ENCODE assay signal across 10 cellular contexts in genomic region chr2:20682166-20682565, GRCh38. TPM values are rescaled to one million over a fixed set of nuclear protein-coding genes. Genes with fewer than 3 reads are reported as not detected.
DNase-seq lines count a peak whose midpoint lies in the region; ATAC-seq and TF ChIP-seq lines count a peak whose summit lies in the region.
"Had no signal": no experiment of that assay in that cellular context is flagged by ENCODE, and none has a peak within 500 bp of the region (broad histone marks: within the 10 kb centered on the region; RNA-seq: fewer than 3 reads in every experiment).

No MANE protein-coding gene starts in this region.

- H3K27me3 ChIP-seq in thoracic aorta (replicated peaks; ENCODE audit: insufficient read depth) = no peaks in the 10 kb centered on the region

- peaks cover 10 to 27% of the 10 kb centered on the region in 2 donors for H3K4me1 ChIP-seq in thoracic aorta (ENCODE audit: control insufficient read depth in 1 of 2, low read depth in 2 of 2)

- H3K27ac ChIP-seq in thoracic aorta = no peak overlapping the region

- H3K4me1 Mint-ChIP-seq in activated CD4-positive, alpha-beta T cell treated with anti-CD3 and anti-CD28 coated beads, Interleukin-2, amount 10 ng/mL, durations not matched to agents 24 days and 14 days = peaks cover 3% of the 10 kb centered on the region
- no peaks in the 10 kb centered on the region for H3K4me1 Mint-ChIP-seq in glutamatergic neuron (ENCODE audit: low read depth, unreplicated experiment)

- in situ Hi-C loops in SK-MEL-5 (cut with HindIII; ENCODE audit: low pct_unique_long_range_greater_than_20kb, low sequenced_read_pairs) = loop anchor here (25.0 kb wide), 1 partner anchor 255 kb away; no protein-coding TSS in a partner anchor

- no peak overlapping the region for H3K4me3 ChIP-seq in thoracic aorta

- DNase-seq in activated CD4-positive, alpha-beta T cell treated with anti-CD3 and anti-CD28 coated beads, Interleukin-2, amount 10 ng/mL, durations not matched to agents 24 days and 14 days = peak; percentile 58
- no peak for DNase-seq in activated CD4-positive, alpha-beta T cell treated with anti-CD3 and anti-CD28 coated beads, Interleukin-2, amount 50 U/mL, for 1 hour
- peak; percentile 63 for DNase-seq in SK-MEL-5 (ENCODE audit: low read depth, low spot score)
- peak; percentile 48 for DNase-seq in glutamatergic neuron
- no peak for DNase-seq in thoracic aorta (ENCODE audit: low spot score)
- DNase-seq in A172 (ENCODE audit: low spot score) = no peak
- DNase-seq: CD4-positive, alpha-beta memory T cell; MV-4-11 had no signal

- no peaks in the 10 kb centered on the region for H3K27me3 Mint-ChIP-seq in activated CD4-positive, alpha-beta T cell treated with anti-CD3 and anti-CD28 coated beads, Interleukin-2, amount 10 ng/mL, durations not matched to agents 24 days and 14 days
- peaks cover 3% of the 10 kb centered on the region for H3K27me3 Mint-ChIP-seq in glutamatergic neuron (ENCODE audit: unreplicated experiment)
- H3K27me3 Mint-ChIP-seq: CD4-positive, alpha-beta memory T cell had no signal

- H3K9me3 Mint-ChIP-seq in activated CD4-positive, alpha-beta T cell treated with anti-CD3 and anti-CD28 coated beads, Interleukin-2, amount 10 ng/mL, durations not matched to agents 24 days and 14 days = no peaks in the 10 kb centered on the region
- H3K9me3 Mint-ChIP-seq in glutamatergic neuron (ENCODE audit: unreplicated experiment) = no peaks in the 10 kb centered on the region
- H3K9me3 Mint-ChIP-seq: CD4-positive, alpha-beta memory T cell had no signal

- peaks cover 7% of the 10 kb centered on the region for H3K36me3 ChIP-seq in thoracic aorta

- no peak overlapping the region for H3K27ac Mint-ChIP-seq in activated CD4-positive, alpha-beta T cell treated with anti-CD3 and anti-CD28 coated beads, Interleukin-2, amount 10 ng/mL, durations not matched to agents 24 days and 14 days
- no peak overlapping the region for H3K27ac Mint-ChIP-seq in glutamatergic neuron (ENCODE audit: unreplicated experiment)

- ATAC-seq in thoracic aorta (ENCODE audit: insufficient number of reproducible peaks, low FRiP score, low read depth) = no peak
- no peak for ATAC-seq in GM21576 (IDR thresholded peaks at IDR 0.05; ENCODE audit: unreplicated experiment)
- no peak for ATAC-seq in HG02970 (IDR thresholded peaks at IDR 0.05; ENCODE audit: low FRiP score, unreplicated experiment)

- intact Hi-C loops in activated CD4-positive, alpha-beta T cell treated with anti-CD3 and anti-CD28 coated beads, Interleukin-2, amount 10 ng/mL, durations not matched to agents 24 days and 14 days (cut with micrococcal nuclease) = no loop called here

- no peaks in the 10 kb centered on the region for H3K9me3 ChIP-seq in thoracic aorta

- TF ChIP-seq CTCF in glutamatergic neuron (IDR thresholded peaks at IDR 0.05; ENCODE audit: partially characterized antibody, unreplicated experiment) = peak; percentile 37
- peak; percentile 56 for TF ChIP-seq CTCF in thoracic aorta (IDR thresholded peaks at IDR 0.05)

- peaks cover 12% of the 10 kb centered on the region for H3K36me3 Mint-ChIP-seq in activated CD4-positive, alpha-beta T cell treated with anti-CD3 and anti-CD28 coated beads, Interleukin-2, amount 10 ng/mL, durations not matched to agents 24 days and 14 days (ENCODE audit: low read depth)
- H3K36me3 Mint-ChIP-seq in glutamatergic neuron (ENCODE audit: unreplicated experiment) = no peaks in the 10 kb centered on the region

- H3K4me3 Mint-ChIP-seq in activated CD4-positive, alpha-beta T cell treated with anti-CD3 and anti-CD28 coated beads, Interleukin-2, amount 10 ng/mL, durations not matched to agents 24 days and 14 days = no peak overlapping the region
- H3K4me3 Mint-ChIP-seq in glutamatergic neuron (ENCODE audit: unreplicated experiment) = no peak overlapping the region
- H3K4me3 Mint-ChIP-seq: CD4-positive, alpha-beta memory T cell had no signal

RNA-seq across cellular contexts. Expression of gene GDF7, which starts 15.2 kb away (rescaled TPM):
- total RNA-seq in activated CD4-positive, alpha-beta T cell treated with anti-CD3 and anti-CD28 coated beads, Interleukin-2, amount 10 ng/mL, durations not matched to agents 24 days and 14 days = 0.26 TPM in 2 replicates
- 0.71 and 0.75 TPM in 2 replicates for total RNA-seq in SK-MEL-5 (2014; rRNA removed; shearing (Covaris generic))
- 0.36 and 0.61 TPM in 2 replicates for polyA plus RNA-seq in SK-MEL-5 (2015; cell fraction: cytosol; rRNA removed)
- polyA plus RNA-seq in SK-MEL-5 (2015; cell fraction: nucleus; rRNA removed) = 1.8 TPM in 2 replicates
- total RNA-seq in glutamatergic neuron (ENCODE audit: unreplicated experiment) (not detected), thoracic aorta (10 to 100 TPM; 39.7 to 40.7 TPM)
- 0.10 and 0.24 TPM in 2 replicates for total RNA-seq in A172 (2014; rRNA removed; shearing (Covaris generic))

RNA-seq across cellular contexts. Expression of gene HS1BP3, which starts 31.3 kb away (rescaled TPM):
- 7.1 and 8.9 TPM in 2 replicates for total RNA-seq in activated CD4-positive, alpha-beta T cell treated with anti-CD3 and anti-CD28 coated beads, Interleukin-2, amount 10 ng/mL, durations not matched to agents 24 days and 14 days
- 68.8 and 69.1 TPM in 2 replicates for total RNA-seq in SK-MEL-5 (2014; rRNA removed; shearing (Covaris generic))
- 91.1 and 92.0 TPM in 2 replicates for polyA plus RNA-seq in SK-MEL-5 (2015; cell fraction: cytosol; rRNA removed)
- 96.4 and 98.9 TPM in 2 replicates for polyA plus RNA-seq in SK-MEL-5 (2015; cell fraction: nucleus; rRNA removed)
- total RNA-seq in glutamatergic neuron (ENCODE audit: unreplicated experiment) (23.8 TPM), thoracic aorta (10 to 100 TPM; 40.7 to 65.8 TPM)
- total RNA-seq in A172 (2014; rRNA removed; shearing (Covaris generic)) = 32.3 and 43.9 TPM in 2 replicates

Comparison
In these comparisons a context has a peak if more than half of its experiments do, and no peak if none do; other contexts are left out.
1. DNase-seq: peak in activated CD4-positive, alpha-beta T cell treated with anti-CD3 and anti-CD28 coated beads, Interleukin-2, amount 10 ng/mL, durations not matched to agents 24 days and 14 days (single experiment), SK-MEL-5 (single experiment) and glutamatergic neuron (single experiment); none in activated CD4-positive, alpha-beta T cell treated with anti-CD3 and anti-CD28 coated beads, Interleukin-2, amount 50 U/mL, for 1 hour (single experiment), thoracic aorta (single experiment) and A172 (single experiment).
2. RNA of gene GDF7, which starts 15.2 kb away (total RNA-seq): 39.7 to 40.7 TPM in thoracic aorta; 0.71 to 0.75 TPM in SK-MEL-5, 0.26 TPM in activated CD4-positive, alpha-beta T cell treated with anti-CD3 and anti-CD28 coated beads, Interleukin-2, amount 10 ng/mL, durations not matched to agents 24 days and 14 days, 0.10 to 0.24 TPM in A172 and not detected in glutamatergic neuron (single experiment); every median in the first group is over 10 times any median in the second.